2 cellular contexts compared by ENCODE assay signal in the genomic region with DNA sequence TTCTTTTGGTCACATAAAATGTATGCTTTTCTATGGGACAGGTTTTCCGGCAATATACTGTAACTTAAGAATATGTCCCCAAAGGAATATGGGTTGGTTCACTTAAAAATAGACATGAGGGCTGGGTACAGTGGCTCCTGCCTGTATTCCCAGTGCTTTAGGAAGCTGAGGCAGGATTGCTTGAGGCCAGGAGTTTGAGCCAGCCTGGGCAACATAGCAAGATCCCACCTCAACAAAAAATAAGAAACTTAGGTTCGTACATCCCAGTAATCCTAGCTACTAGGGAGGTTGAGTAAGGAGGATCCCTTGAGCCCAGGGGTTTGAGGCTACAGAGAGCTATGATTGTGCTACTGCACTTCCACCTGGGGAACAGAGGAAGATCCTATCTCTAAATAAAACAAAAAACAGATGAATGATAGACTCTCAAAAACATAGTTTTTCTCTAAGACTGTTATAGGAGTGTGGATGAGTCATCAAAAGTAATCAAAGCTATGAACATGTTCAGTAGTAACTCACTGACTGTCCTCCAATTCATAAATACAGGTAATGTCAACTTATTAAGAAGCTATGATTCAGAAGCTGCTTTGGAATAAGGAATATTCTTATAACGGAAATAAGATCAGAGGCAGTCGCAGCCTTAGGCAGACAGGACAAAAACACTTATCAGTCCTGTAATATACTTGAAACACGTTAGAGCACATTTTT.
TF ChIP-seq lines count a peak whose summit lies in the region.

No MANE protein-coding gene starts in this region.

TF ChIP-seq in HCT116, 20 proteins besides CTCF, POLR2A, EP300 and RAD21:
- TF ChIP-seq JUND (IDR thresholded peaks at IDR 0.05) (peak; percentile 34), EZH2phosphoT487 (IDR thresholded peaks at IDR 0.05; ENCODE audit: borderline replicate concordance) (no peak), EZH2 (IDR thresholded peaks at IDR 0.05) (no peak)

TF ChIP-seq in GM12878, 131 proteins besides CTCF, POLR2A, EP300 and RAD21:
- TF ChIP-seq, protein P1, sequence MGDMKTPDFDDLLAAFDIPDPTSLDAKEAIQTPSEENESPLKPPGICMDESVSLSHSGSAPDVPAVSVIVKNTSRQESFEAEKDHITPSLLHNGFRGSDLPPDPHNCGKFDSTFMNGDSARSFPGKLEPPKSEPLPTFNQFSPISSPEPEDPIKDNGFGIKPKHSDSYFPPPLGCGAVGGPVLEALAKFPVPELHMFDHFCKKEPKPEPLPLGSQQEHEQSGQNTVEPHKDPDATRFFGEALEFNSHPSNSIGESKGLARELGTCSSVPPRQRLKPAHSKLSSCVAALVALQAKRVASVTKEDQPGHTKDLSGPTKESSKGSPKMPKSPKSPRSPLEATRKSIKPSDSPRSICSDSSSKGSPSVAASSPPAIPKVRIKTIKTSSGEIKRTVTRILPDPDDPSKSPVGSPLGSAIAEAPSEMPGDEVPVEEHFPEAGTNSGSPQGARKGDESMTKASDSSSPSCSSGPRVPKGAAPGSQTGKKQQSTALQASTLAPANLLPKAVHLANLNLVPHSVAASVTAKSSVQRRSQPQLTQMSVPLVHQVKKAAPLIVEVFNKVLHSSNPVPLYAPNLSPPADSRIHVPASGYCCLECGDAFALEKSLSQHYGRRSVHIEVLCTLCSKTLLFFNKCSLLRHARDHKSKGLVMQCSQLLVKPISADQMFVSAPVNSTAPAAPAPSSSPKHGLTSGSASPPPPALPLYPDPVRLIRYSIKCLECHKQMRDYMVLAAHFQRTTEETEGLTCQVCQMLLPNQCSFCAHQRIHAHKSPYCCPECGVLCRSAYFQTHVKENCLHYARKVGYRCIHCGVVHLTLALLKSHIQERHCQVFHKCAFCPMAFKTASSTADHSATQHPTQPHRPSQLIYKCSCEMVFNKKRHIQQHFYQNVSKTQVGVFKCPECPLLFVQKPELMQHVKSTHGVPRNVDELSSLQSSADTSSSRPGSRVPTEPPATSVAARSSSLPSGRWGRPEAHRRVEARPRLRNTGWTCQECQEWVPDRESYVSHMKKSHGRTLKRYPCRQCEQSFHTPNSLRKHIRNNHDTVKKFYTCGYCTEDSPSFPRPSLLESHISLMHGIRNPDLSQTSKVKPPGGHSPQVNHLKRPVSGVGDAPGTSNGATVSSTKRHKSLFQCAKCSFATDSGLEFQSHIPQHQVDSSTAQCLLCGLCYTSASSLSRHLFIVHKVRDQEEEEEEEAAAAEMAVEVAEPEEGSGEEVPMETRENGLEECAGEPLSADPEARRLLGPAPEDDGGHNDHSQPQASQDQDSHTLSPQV (IDR thresholded peaks at IDR 0.05) = no peak
- no peak for TF ChIP-seq JUNB (IDR thresholded peaks at IDR 0.05)
- TF ChIP-seq RELA (IDR thresholded peaks at IDR 0.05; ENCODE audit: borderline replicate concordance, partially characterized antibody) = no peak
- TF ChIP-seq CREM (IDR thresholded peaks at IDR 0.05; ENCODE audit: low read depth) = no peak
